ENCODE assay signal across 37 cellular contexts in genomic region chr4:20645231-20645630, GRCh38.
"Had no signal": no experiment of that assay in that cellular context is flagged by ENCODE, and none has a peak within 500 bp of the region (broad histone marks: within the 10 kb centered on the region; RNA-seq: fewer than 3 reads in every experiment).

No MANE protein-coding gene starts in this region.

- H3K27me3 ChIP-seq: ascending aorta, breast epithelium had no signal

- ATAC-seq: activated T-cell treated with anti-CD3 and anti-CD28 coated beads, Interleukin-2, amount 50 U/mL, for 4 hours had no signal

- H3K9me3 ChIP-seq: ascending aorta, breast epithelium had no signal

- H3K4me1 ChIP-seq: ascending aorta, breast epithelium had no signal

- H3K27ac ChIP-seq: ascending aorta, breast epithelium, VCaP had no signal

- DNase-seq: activated B cell treated with CpG ODN at 0.5 μM for 24 hours; activated CD4-positive, alpha-beta memory T cell treated with anti-CD3 and anti-CD28 coated beads for 36 hours; activated CD4-positive, alpha-beta T cell treated with anti-CD3 and anti-CD28 coated beads for 4 hours; activated CD4-positive, alpha-beta T cell treated with anti-CD3 and anti-CD28 coated beads, Interleukin-2, amount 50 U/mL, for 1 hour; activated CD4-positive, CD25-positive, alpha-beta regulatory T cell treated with anti-CD3 and anti-CD28 coated beads, Interleukin-2, amount 50 U/mL, for 72 hours; activated CD8-positive, alpha-beta memory T cell treated with anti-CD3 and anti-CD28 coated beads, Interleukin-2, amount 50 U/mL, for 4 hours; activated effector memory CD4-positive, alpha-beta T cell treated with Interleukin-2 at 50 U/mL for 16 hours; activated naive CD4-positive, alpha-beta T cell; activated naive CD4-positive, alpha-beta T cell treated with anti-CD3 and anti-CD28 coated beads, Interleukin-2, amount 50 U/mL, for 16 hours; activated naive CD8-positive, alpha-beta T cell treated with anti-CD3 and anti-CD28 coated beads for 36 hours; activated T-cell treated with anti-CD3 and anti-CD28 coated beads for 4 hours; activated T-cell treated with anti-CD3 and anti-CD28 coated beads, Interleukin-2, amount 50 U/mL, for 4 hours; amygdala; caudate nucleus; cerebellar nuclear complex; Karpas-422; KBM-7; MM.1S; MV-4-11; NCI-H1092; NCI-H1436 treated with DMSO at 0.1 percent for 48 hours; NCI-H187; NCI-H2029 treated with DMSO at 0.1 percent for 48 hours; NCI-H2107; NCI-H2171; NCI-H510A; NCI-H526; NCI-H748 treated with DMSO at 0.1 percent for 48 hours; NK-92 treated with Interleukin-12 subunit alpha and Interleukin-12 subunit beta, amount 100 ng/mL, for 24 hours; SHP77 treated with DMSO at 0.1 percent for 48 hours; SW 1271; T-helper 1 cell; T-helper 2 cell; T-helper 9 cell had no signal

- H3K36me3 ChIP-seq: ascending aorta, breast epithelium had no signal

- H3K4me3 ChIP-seq: ascending aorta, breast epithelium had no signal
